8 cellular contexts compared by ENCODE assay signal in genomic region chr14:21071225-21072041, GRCh38. TPM values are rescaled to one million over a fixed set of nuclear protein-coding genes. Genes with fewer than 3 reads are reported as not detected.
DNase-seq lines count a peak whose midpoint lies in the region; ATAC-seq and TF ChIP-seq lines count a peak whose summit lies in the region.

No MANE protein-coding gene starts in this region.

- POLR2A ChIA-PET in CD4-positive, alpha-beta T cell (lab: Charles Lee): interaction anchor here (0.7 to 2.1 kb wide), 8 partner anchors 16 to 74 kb away, joined by 3 to 15 read pairs (median 4); partner anchors contain the start of gene ZNF219
- POLR2A ChIA-PET in activated CD4-positive, alpha-beta memory T cell treated with anti-CD3 and anti-CD28 coated beads for 36 hours (lab: Charles Lee): interaction anchor here (0.7 to 1.2 kb wide), 4 partner anchors 11 to 32 kb away, joined by 3 read pairs; no protein-coding TSS in a partner anchor

- peak overlapping the region; percentile 86 for H3K4me3 Mint-ChIP-seq in CD4-positive, alpha-beta T cell
- H3K4me3 Mint-ChIP-seq in activated CD4-positive, alpha-beta memory T cell treated with anti-CD3 and anti-CD28 coated beads for 36 hours: peak overlapping the region; percentile 60

- H3K27me3 Mint-ChIP-seq in CD4-positive, alpha-beta T cell: peaks cover 71% of the 10 kb centered on the region
- peaks cover 49% of the 10 kb centered on the region for H3K27me3 Mint-ChIP-seq in activated CD4-positive, alpha-beta memory T cell treated with anti-CD3 and anti-CD28 coated beads for 36 hours

- peak in 4 of 10 experiments; percentile 19 to 45 (median 27) for DNase-seq in CD4-positive, alpha-beta T cell
- peak; percentile 47 to 78 for DNase-seq in NCI-H524 (lab: John Stamatoyannopoulos, UW)
- peak; percentile 83 for DNase-seq in activated CD4-positive, alpha-beta memory T cell treated with anti-CD3 and anti-CD28 coated beads for 36 hours
- no peak for DNase-seq in esophagus muscularis mucosa (ENCODE audit: extremely low spot score)
- DNase-seq in substantia nigra (lab: John Stamatoyannopoulos, UW): peak in 48 of 49 donors; percentile 25 to 89 (median 70)

- intact Hi-C loops in CD4-positive, alpha-beta T cell (cut with DNase I, micrococcal nuclease): no loop called here
- intact Hi-C loops in activated CD4-positive, alpha-beta memory T cell treated with anti-CD3 and anti-CD28 coated beads for 36 hours (cut with micrococcal nuclease): loop anchor here (1.0 kb wide), 1 partner anchor 21 kb away; no protein-coding TSS in a partner anchor
- intact Hi-C loops in esophagus muscularis mucosa (cut with DNase I): loop anchor here (2.0 kb wide), 1 partner anchor 21 kb away; no protein-coding TSS in a partner anchor

- CTCF ChIA-PET in CD4-positive, alpha-beta T cell (lab: Charles Lee): interaction anchor here (0.9 to 2.7 kb wide), 5 partner anchors 17 to 56 kb away, joined by 3 to 26 read pairs (median 10); no protein-coding TSS in a partner anchor
- CTCF ChIA-PET in activated CD4-positive, alpha-beta memory T cell treated with anti-CD3 and anti-CD28 coated beads for 36 hours (lab: Charles Lee): interaction anchor here (0.9 to 3.7 kb wide), 14 partner anchors 8 to 100 kb away, joined by 3 to 51 read pairs (median 6); partner anchors contain the start of gene ZNF219

- no peak for TF ChIP-seq EP300 in esophagus muscularis mucosa (IDR thresholded peaks at IDR 0.05)

- H3K4me1 Mint-ChIP-seq in CD4-positive, alpha-beta T cell (ENCODE audit: low read depth): peaks cover 37% of the 10 kb centered on the region
- peaks cover 33% of the 10 kb centered on the region for H3K4me1 Mint-ChIP-seq in activated CD4-positive, alpha-beta memory T cell treated with anti-CD3 and anti-CD28 coated beads for 36 hours (ENCODE audit: low read depth)

- peaks cover 59% of the 10 kb centered on the region for H3K27me3 ChIP-seq in CD4-positive, alpha-beta T cell (ENCODE audit: control insufficient read depth, insufficient read depth, low read length)
- H3K27me3 ChIP-seq in esophagus muscularis mucosa: no peaks in the 10 kb centered on the region
- H3K27me3 ChIP-seq in mononuclear cell (ENCODE audit: insufficient read depth, low read length): peaks cover 34% of the 10 kb centered on the region

- peak; percentile 37 for ATAC-seq in CD4-positive, alpha-beta T cell (ENCODE audit: poor library complexity)
- ATAC-seq in GM19324 (IDR thresholded peaks at IDR 0.05; ENCODE audit: low FRiP score, unreplicated experiment) (peak; percentile 72), HG03354 (IDR thresholded peaks at IDR 0.05; ENCODE audit: poor library complexity, severe bottlenecking, unreplicated experiment) (peak; percentile 73)

- no peaks in the 10 kb centered on the region for H3K36me3 Mint-ChIP-seq in CD4-positive, alpha-beta T cell (ENCODE audit: low read depth)
- H3K36me3 Mint-ChIP-seq in activated CD4-positive, alpha-beta memory T cell treated with anti-CD3 and anti-CD28 coated beads for 36 hours: no peaks in the 10 kb centered on the region

- H3K9me3 Mint-ChIP-seq in CD4-positive, alpha-beta T cell: no peaks in the 10 kb centered on the region
- H3K9me3 Mint-ChIP-seq in activated CD4-positive, alpha-beta memory T cell treated with anti-CD3 and anti-CD28 coated beads for 36 hours: no peaks in the 10 kb centered on the region

- no peak for TF ChIP-seq CTCF in CD4-positive, alpha-beta T cell (IDR thresholded peaks at IDR 0.05)
- no peak for TF ChIP-seq CTCF in esophagus muscularis mucosa (IDR thresholded peaks at IDR 0.05)

- no peak overlapping the region for H3K27ac Mint-ChIP-seq in CD4-positive, alpha-beta T cell
- H3K27ac Mint-ChIP-seq in activated CD4-positive, alpha-beta memory T cell treated with anti-CD3 and anti-CD28 coated beads for 36 hours: no peak overlapping the region

- H3K9me3 ChIP-seq in CD4-positive, alpha-beta T cell (ENCODE audit: control insufficient read depth, low read length): no peaks in the 10 kb centered on the region
- no peaks in the 10 kb centered on the region for H3K9me3 ChIP-seq in esophagus muscularis mucosa
- no peaks in the 10 kb centered on the region for H3K9me3 ChIP-seq in mononuclear cell (ENCODE audit: low read depth, low read length)

- no peak for TF ChIP-seq POLR2A in esophagus muscularis mucosa (IDR thresholded peaks at IDR 0.05; ENCODE audit: low read depth)

- H3K27ac ChIP-seq in CD4-positive, alpha-beta T cell (ENCODE audit: low read depth, low read length): no peak overlapping the region
- H3K27ac ChIP-seq in esophagus muscularis mucosa (replicated peaks in 1 of 4): peak overlapping the region; percentile 88 to 90 (median 90)
- H3K27ac ChIP-seq in substantia nigra (ENCODE audit: low read depth, low read length, poor library complexity, severe bottlenecking): peak overlapping the region; percentile 95

- H3K4me1 ChIP-seq in esophagus muscularis mucosa: peaks cover 33 to 56% (median 50%) of the 10 kb centered on the region in 4 donors
- peaks cover 45% of the 10 kb centered on the region for H3K4me1 ChIP-seq in mononuclear cell (ENCODE audit: insufficient read depth, low read length)

- peaks cover 7 to 37% (median 34%) of the 10 kb centered on the region in 4 donors for H3K36me3 ChIP-seq in esophagus muscularis mucosa

- peak overlapping the region; percentile 76 to 86 (median 81) for H3K4me3 ChIP-seq in esophagus muscularis mucosa
- peak overlapping the region; percentile 49 for H3K4me3 ChIP-seq in mononuclear cell (ENCODE audit: low read length)

- 0% methylated on average over 24 of the region's 37 CpGs for WGBS in esophagus muscularis mucosa

RNA-seq across cellular contexts. Expression of gene ARHGEF40, which starts 1.3 kb away (rescaled TPM):
- total RNA-seq in CD4-positive, alpha-beta T cell: 1 to 10 TPM; 1.2 to 1.3 TPM
- under 1 TPM; 0.33 to 0.44 TPM for total RNA-seq in activated CD4-positive, alpha-beta memory T cell treated with anti-CD3 and anti-CD28 coated beads for 36 hours
- 10 to 100 TPM; 19.4 to 47.3 (median 27.0) TPM for total RNA-seq in esophagus muscularis mucosa
- 12.9 TPM for total RNA-seq in mononuclear cell

RNA-seq across cellular contexts. Expression of gene RNASE8, which starts 13.8 kb away (rescaled TPM):
- total RNA-seq in CD4-positive, alpha-beta T cell: not detected
- total RNA-seq in activated CD4-positive, alpha-beta memory T cell treated with anti-CD3 and anti-CD28 coated beads for 36 hours: not detected
- total RNA-seq in esophagus muscularis mucosa (not detected), mononuclear cell (not detected)

RNA-seq across cellular contexts. Expression of gene ZNF219, which starts 27.0 kb away (rescaled TPM):
- 10 to 100 TPM; 15.2 to 15.5 TPM for total RNA-seq in CD4-positive, alpha-beta T cell
- 10 to 100 TPM in 1 of 2 experiments, 1 to 10 TPM in 1; 9.9 to 10.7 TPM for total RNA-seq in activated CD4-positive, alpha-beta memory T cell treated with anti-CD3 and anti-CD28 coated beads for 36 hours
- 100 to 1,000 TPM in 2 of 4 donors, 10 to 100 TPM in 2; 64.4 to 116 (median 94.3) TPM for total RNA-seq in esophagus muscularis mucosa
- total RNA-seq in mononuclear cell: 8.9 TPM

RNA-seq across cellular contexts. Expression of gene RNASE7, which starts 29.3 kb away (rescaled TPM):
- total RNA-seq in CD4-positive, alpha-beta T cell: not detected
- total RNA-seq in activated CD4-positive, alpha-beta memory T cell treated with anti-CD3 and anti-CD28 coated beads for 36 hours: not detected
- total RNA-seq in esophagus muscularis mucosa: not detected
- not detected for total RNA-seq in mononuclear cell

RNA-seq across cellular contexts. Expression of gene TMEM253, which starts 29.4 kb away (rescaled TPM):
- total RNA-seq in CD4-positive, alpha-beta T cell: not detected
- total RNA-seq in activated CD4-positive, alpha-beta memory T cell treated with anti-CD3 and anti-CD28 coated beads for 36 hours: not detected
- total RNA-seq in esophagus muscularis mucosa (under 1 TPM in 1 of 4 donors, not detected in 3; 0.23 TPM), mononuclear cell (0.21 TPM)

Comparison
In these comparisons a context has a peak if more than half of its experiments do, and no peak if none do; other contexts are left out.
1. intact Hi-C loops: an anchor here in activated CD4-positive, alpha-beta memory T cell treated with anti-CD3 and anti-CD28 coated beads for 36 hours (1.0 kb wide) and esophagus muscularis mucosa (2.0 kb wide); none called in CD4-positive, alpha-beta T cell.